ENCODE assay signal across 21 cellular contexts in the genomic region with DNA sequence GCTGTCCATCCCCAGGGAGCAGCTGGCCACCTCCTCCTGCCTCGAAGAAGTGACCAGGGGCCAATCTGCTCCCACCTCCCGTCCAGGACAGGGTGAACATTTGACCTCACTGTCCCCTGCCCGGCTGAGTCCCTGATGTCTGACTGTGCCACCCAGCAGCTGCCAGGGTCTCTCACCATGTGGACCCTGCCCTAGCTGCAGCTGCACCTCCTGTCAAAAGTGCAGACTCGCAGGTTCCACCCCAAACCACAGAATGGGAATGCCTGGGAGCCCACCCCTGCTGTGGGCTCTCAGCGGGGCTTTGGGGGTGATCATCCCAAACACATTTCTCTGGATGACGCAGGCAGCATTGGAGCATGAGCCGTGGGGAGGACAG.
"Had no signal": no experiment of that assay in that cellular context is flagged by ENCODE, and none has a peak within 500 bp of the region (broad histone marks: within the 10 kb centered on the region; RNA-seq: fewer than 3 reads in every experiment).

No MANE protein-coding gene starts in this region.

- H3K27ac Mint-ChIP-seq: endodermal cell; stimulated activated naive CD8-positive, alpha-beta T cell treated with anti-CD3 and anti-CD28 coated beads, Interleukin-15, amount 100 ng/mL, for 72 hours had no signal

- H3K4me1 ChIP-seq: neural progenitor cell, transverse colon had no signal

- H2AFZ ChIP-seq: hepatocyte, neural progenitor cell had no signal

- H3K79me2 ChIP-seq: hepatocyte had no signal

- H3K4me2 ChIP-seq: hepatocyte, neural progenitor cell had no signal

- H3K4me3 ChIP-seq: coronary artery, hepatocyte, mucosa of descending colon, neural progenitor cell, spleen, thoracic aorta, transverse colon had no signal

- H3K4me3 Mint-ChIP-seq: endodermal cell; naive thymus-derived CD8-positive, alpha-beta T cell; neural progenitor cell; stimulated activated naive CD8-positive, alpha-beta T cell treated with anti-CD3 and anti-CD28 coated beads, Interleukin-15, amount 100 ng/mL, for 72 hours had no signal

- H3K36me3 ChIP-seq: neural progenitor cell had no signal

- H3K27me3 Mint-ChIP-seq: naive thymus-derived CD8-positive, alpha-beta T cell; stimulated activated naive B cell treated with anti-CD40 and anti-IgM and Interleukin-4, amounts not matched to agents 10 μg/mL and 1 μg/mL and 100 μg/mL, for 72 hours; stimulated activated naive CD8-positive, alpha-beta T cell treated with anti-CD3 and anti-CD28 coated beads, Interleukin-15, amount 100 ng/mL, for 72 hours had no signal

- H3K9ac ChIP-seq: neural progenitor cell had no signal

- H3K9me3 Mint-ChIP-seq: endodermal cell; naive thymus-derived CD8-positive, alpha-beta T cell; neural progenitor cell; stimulated activated naive B cell treated with anti-CD40 and anti-IgM and Interleukin-4, amounts not matched to agents 10 μg/mL and 1 μg/mL and 100 μg/mL, for 72 hours; stimulated activated naive CD8-positive, alpha-beta T cell treated with anti-CD3 and anti-CD28 coated beads, Interleukin-15, amount 100 ng/mL, for 72 hours had no signal

- ATAC-seq: foreskin keratinocyte; left colon; left ventricle myocardium superior; mucosa of descending colon; naive thymus-derived CD8-positive, alpha-beta T cell; sciatic nerve; stimulated activated naive CD8-positive, alpha-beta T cell treated with anti-CD3 and anti-CD28 coated beads, Interleukin-15, amount 100 ng/mL, for 72 hours had no signal

- DNase-seq: effector CD4-positive, alpha-beta T cell; endodermal cell; erythroblast; foreskin keratinocyte; left colon; left ventricle myocardium superior; mammary epithelial cell; mucosa of descending colon; naive thymus-derived CD8-positive, alpha-beta T cell; stimulated activated CD4-positive, alpha-beta T cell treated with anti-CD3 and anti-CD28 coated beads, Interleukin-15, amount 100 ng/mL, for 24 hours; stimulated activated CD4-positive, alpha-beta T cell treated with anti-CD3 and anti-CD28 coated beads, Interleukin-1b, Interleukin-23, amount 100 ng/mL, for 48 hours; stimulated activated CD4-positive, alpha-beta T cell treated with anti-CD3 and anti-CD28 coated beads, Interleukin-4, amount 100 ng/mL, for 24 hours; stimulated activated naive B cell treated with anti-CD40 and anti-IgM and Interleukin-4, amounts not matched to agents 10 μg/mL and 1 μg/mL and 100 μg/mL, for 72 hours; stimulated activated naive CD8-positive, alpha-beta T cell treated with anti-CD3 and anti-CD28 coated beads, Interleukin-15, amount 100 ng/mL, for 72 hours; transverse colon had no signal

- H3K27me3 ChIP-seq: foreskin keratinocyte, hepatocyte, neural progenitor cell, spleen, transverse colon had no signal

- H3K9me3 ChIP-seq: mucosa of descending colon, spleen, thoracic aorta, transverse colon had no signal

- H3K27ac ChIP-seq: coronary artery, foreskin keratinocyte, hepatocyte, neural progenitor cell, spleen, thoracic aorta, transverse colon had no signal

- H3K4me1 Mint-ChIP-seq: endodermal cell, neural progenitor cell had no signal
